Comparison of ENCODE assay signal across 28 cellular contexts in the genomic region with DNA sequence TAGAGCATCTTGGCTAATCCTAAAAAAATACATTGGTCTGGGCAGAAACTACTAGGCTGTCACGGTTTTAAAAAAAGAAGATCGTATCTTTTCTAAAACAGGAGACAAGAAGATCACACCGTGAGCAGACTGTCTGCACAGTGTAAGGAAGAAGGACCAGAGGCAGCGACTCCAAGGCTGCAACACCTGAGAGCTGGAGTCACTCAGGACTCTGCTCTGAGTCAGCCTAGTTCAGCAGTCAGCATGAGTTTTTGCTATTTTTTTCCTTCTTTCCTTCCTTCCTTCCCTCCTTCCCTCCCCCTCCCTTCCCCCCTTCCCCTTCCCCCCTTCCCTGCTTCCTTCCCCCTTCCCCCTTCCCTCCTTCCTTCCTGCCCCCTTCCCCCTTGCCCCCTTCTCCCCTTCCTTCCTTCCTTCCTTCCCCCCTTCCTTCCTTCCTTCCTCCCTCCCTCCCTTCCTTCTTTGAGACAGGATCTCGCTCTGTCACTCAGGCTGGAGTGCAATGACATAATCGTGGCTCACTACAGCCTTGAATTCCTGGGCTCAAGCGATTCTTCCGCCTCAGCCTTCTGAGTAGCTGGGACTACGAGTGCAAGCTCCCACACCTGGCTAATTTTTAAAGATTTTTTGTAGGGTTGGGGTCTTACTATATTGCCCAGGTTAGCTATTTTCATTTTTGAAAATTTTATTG. TPM values are rescaled to one million over a fixed set of nuclear protein-coding genes. Genes with fewer than 3 reads are reported as not detected.
DNase-seq lines count a peak whose midpoint lies in the region; ATAC-seq, FAIRE-seq and TF ChIP-seq lines count a peak whose summit lies in the region.
"Had no signal": no experiment of that assay in that cellular context is flagged by ENCODE, and none has a peak within 500 bp of the region (broad histone marks: within the 10 kb centered on the region; RNA-seq: fewer than 3 reads in every experiment).

No MANE protein-coding gene starts in this region.

- no peaks in the 10 kb centered on the region for H3K27me3 ChIP-seq in osteoblast (ENCODE audit: insufficient read depth, low read length)
- H3K27me3 ChIP-seq: BLaER1 treated with 17β-estradiol and CSF1 and Interleukin-3, amounts not matched to agents 10 nM and 100 nM; cardiac muscle cell; tibial artery had no signal

- no peak for TF ChIP-seq RAD21 in A549 (conservative IDR thresholded peaks at IDR 0.05 in 1 of 2, IDR thresholded peaks at IDR 0.05 in 1 of 2)

- FAIRE-seq in A549 (lab: Jason Lieb, UNC) = no peak

- no peak for TF ChIP-seq POLR2A in A549 (IDR thresholded peaks at IDR 0.05; ENCODE audit: low read length)

- no peak overlapping the region for H2AFZ ChIP-seq in osteoblast (ENCODE audit: low read length)

- peak; percentile 65 to 67; a peak in 5 of 6 replicates for ATAC-seq in A549
- peak; percentile 44 for ATAC-seq in SK-N-SH treated with all-trans-retinoic acid at 6 μM for 48 hours
- ATAC-seq: naive thymus-derived CD4-positive, alpha-beta T cell; T-cell had no signal

- TF ChIP-seq CTCF in A549 (IDR thresholded peaks at IDR 0.05) (no peak), osteoblast (IDR thresholded peaks at IDR 0.05; ENCODE audit: extremely low read depth, low read depth, low read length) (no peak)

- peaks cover 62% of the 10 kb centered on the region for H3K36me3 ChIP-seq in osteoblast (ENCODE audit: insufficient read depth, low read length)

- POLR2A ChIA-PET in A549 (lab: Yijun Ruan, JAX) = interaction anchor here (0.9 to 1.2 kb wide), 2 partner anchors 25 to 50 kb away, joined by 3 to 5 read pairs; a partner anchor contains a TSS

- H3K4me3 ChIP-seq in A549 (no peak overlapping the region), osteoblast (ENCODE audit: insufficient read depth, low read length) (no peak overlapping the region)
- H3K4me3 ChIP-seq: BLaER1 treated with 17β-estradiol and CSF1 and Interleukin-3, amounts not matched to agents 10 nM and 100 nM; cardiac muscle cell; HAP-1; tibial artery had no signal

- H3K27ac ChIP-seq in A549 = peak overlapping the region; percentile 19 to 77; a peak in 4 of 6 replicates
- no peak overlapping the region for H3K27ac ChIP-seq in osteoblast (ENCODE audit: low read depth, low read length)
- H3K27ac ChIP-seq: cardiac muscle cell, KMS-11, tibial artery had no signal

- H3K4me2 ChIP-seq in A549 = peak overlapping the region; percentile 10; the same call in 2 of the 3 replicates
- no peak overlapping the region for H3K4me2 ChIP-seq in osteoblast (ENCODE audit: insufficient read depth, low read length)
- H3K4me2 ChIP-seq: KMS-11 had no signal

- H3K4me1 ChIP-seq in A549 (peaks cover 65% of the 10 kb centered on the region), osteoblast (ENCODE audit: insufficient read depth, low read length) (peaks cover 29% of the 10 kb centered on the region)
- H3K4me1 ChIP-seq: Caco-2, HAP-1 had no signal

- peaks cover 31% of the 10 kb centered on the region for H4K20me1 ChIP-seq in osteoblast (ENCODE audit: insufficient read depth, low read length)

- no peaks in the 10 kb centered on the region for H3K9me3 ChIP-seq in A549
- H3K9me3 ChIP-seq in osteoblast (ENCODE audit: low read depth, low read length) = no peaks in the 10 kb centered on the region
- H3K9me3 ChIP-seq: Caco-2, HAP-1, tibial artery had no signal

- DNase-seq in A549 (ENCODE audit: low read depth in 1 of 2, low spot score in 1 of 2) = no peak
- peak; percentile 56 for DNase-seq in HK-2 (ENCODE audit: unreplicated experiment)
- DNase-seq in kidney tubule cell (ENCODE audit: low spot score) = peak; percentile 68
- no peak for DNase-seq in osteoblast (ENCODE audit: insufficient read length, low spot score, missing footprints)
- DNase-seq in NK-92 (lab: John Stamatoyannopoulos, UW; ENCODE audit: unreplicated experiment) = no peak
- no peak for DNase-seq in stimulated activated CD8-positive, alpha-beta memory T cell treated with anti-CD3 and anti-CD28 coated beads, Interleukin-4, amount 100 ng/mL, for 48 hours
- no peak for DNase-seq in iPS-NIHi7 (ENCODE audit: extremely low spot score)
- DNase-seq: activated CD4-positive, alpha-beta T cell treated with anti-CD3 and anti-CD28 coated beads, Interleukin-2, amount 50 U/mL, for 48 hours; activated naive CD4-positive, alpha-beta T cell treated with anti-CD3 and anti-CD28 coated beads for 36 hours; amniotic stem cell; Caco-2; cortex of kidney; GF-D8; midbrain; naive thymus-derived CD4-positive, alpha-beta T cell; NCI-H1436; NCI-H2081 treated with DMSO at 0.1 percent for 48 hours; NCI-H226; NCI-H748 treated with DMSO at 0.1 percent for 48 hours; nucleus accumbens; SIG-M5; T-cell; tibial artery had no signal

- TF ChIP-seq EP300 in A549 (IDR thresholded peaks at IDR 0.05) = no peak

- peaks cover 38% of the 10 kb centered on the region for H3K79me2 ChIP-seq in osteoblast (ENCODE audit: insufficient read depth, low read length)

- 41% methylated on average over 9 of the region's 9 CpGs for WGBS in A549 (ENCODE audit: missing lambda C conversion rate)

- CTCF ChIA-PET in A549 (lab: Yijun Ruan, JAX) = interaction anchor here (0.9 to 3.2 kb wide), 7 partner anchors 11 to 469 kb away, joined by 3 to 21 read pairs (median 7); no protein-coding TSS in a partner anchor

TF ChIP-seq in A549, 52 proteins besides CTCF, POLR2A, EP300 and RAD21:
- TF ChIP-seq HOXB5 (CRISPR knock-in tag; IDR thresholded peaks at IDR 0.05) = no peak

TF ChIP-seq in SK-N-SH treated with all-trans-retinoic acid at 6 μM for 48 hours, 23 proteins besides CTCF, POLR2A, EP300 and RAD21 (continues in another document):
- TF ChIP-seq, protein P1, sequence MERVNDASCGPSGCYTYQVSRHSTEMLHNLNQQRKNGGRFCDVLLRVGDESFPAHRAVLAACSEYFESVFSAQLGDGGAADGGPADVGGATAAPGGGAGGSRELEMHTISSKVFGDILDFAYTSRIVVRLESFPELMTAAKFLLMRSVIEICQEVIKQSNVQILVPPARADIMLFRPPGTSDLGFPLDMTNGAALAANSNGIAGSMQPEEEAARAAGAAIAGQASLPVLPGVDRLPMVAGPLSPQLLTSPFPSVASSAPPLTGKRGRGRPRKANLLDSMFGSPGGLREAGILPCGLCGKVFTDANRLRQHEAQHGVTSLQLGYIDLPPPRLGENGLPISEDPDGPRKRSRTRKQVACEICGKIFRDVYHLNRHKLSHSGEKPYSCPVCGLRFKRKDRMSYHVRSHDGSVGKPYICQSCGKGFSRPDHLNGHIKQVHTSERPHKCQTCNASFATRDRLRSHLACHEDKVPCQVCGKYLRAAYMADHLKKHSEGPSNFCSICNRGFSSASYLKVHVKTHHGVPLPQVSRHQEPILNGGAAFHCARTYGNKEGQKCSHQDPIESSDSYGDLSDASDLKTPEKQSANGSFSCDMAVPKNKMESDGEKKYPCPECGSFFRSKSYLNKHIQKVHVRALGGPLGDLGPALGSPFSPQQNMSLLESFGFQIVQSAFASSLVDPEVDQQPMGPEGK (CRISPR knock-in tag; IDR thresholded peaks at IDR 0.05; ENCODE audit: borderline replicate concordance) = no peak
- TF ChIP-seq TOX (CRISPR knock-in tag; IDR thresholded peaks at IDR 0.05; ENCODE audit: borderline replicate concordance) (no peak), ZFP30 (CRISPR knock-in tag; IDR thresholded peaks at IDR 0.05) (no peak), BACH2 (CRISPR knock-in tag; IDR thresholded peaks at IDR 0.05; ENCODE audit: borderline replicate concordance) (no peak)
- TF ChIP-seq, protein P2, sequence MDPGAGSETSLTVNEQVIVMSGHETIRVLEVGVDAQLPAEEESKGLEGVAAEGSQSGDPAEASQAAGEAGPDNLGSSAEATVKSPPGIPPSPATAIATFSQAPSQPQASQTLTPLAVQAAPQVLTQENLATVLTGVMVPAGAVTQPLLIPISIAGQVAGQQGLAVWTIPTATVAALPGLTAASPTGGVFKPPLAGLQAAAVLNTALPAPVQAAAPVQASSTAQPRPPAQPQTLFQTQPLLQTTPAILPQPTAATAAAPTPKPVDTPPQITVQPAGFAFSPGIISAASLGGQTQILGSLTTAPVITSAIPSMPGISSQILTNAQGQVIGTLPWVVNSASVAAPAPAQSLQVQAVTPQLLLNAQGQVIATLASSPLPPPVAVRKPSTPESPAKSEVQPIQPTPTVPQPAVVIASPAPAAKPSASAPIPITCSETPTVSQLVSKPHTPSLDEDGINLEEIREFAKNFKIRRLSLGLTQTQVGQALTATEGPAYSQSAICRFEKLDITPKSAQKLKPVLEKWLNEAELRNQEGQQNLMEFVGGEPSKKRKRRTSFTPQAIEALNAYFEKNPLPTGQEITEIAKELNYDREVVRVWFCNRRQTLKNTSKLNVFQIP (CRISPR knock-in tag; IDR thresholded peaks at IDR 0.05; ENCODE audit: borderline replicate concordance, low read depth) = no peak
- TF ChIP-seq, protein P3, sequence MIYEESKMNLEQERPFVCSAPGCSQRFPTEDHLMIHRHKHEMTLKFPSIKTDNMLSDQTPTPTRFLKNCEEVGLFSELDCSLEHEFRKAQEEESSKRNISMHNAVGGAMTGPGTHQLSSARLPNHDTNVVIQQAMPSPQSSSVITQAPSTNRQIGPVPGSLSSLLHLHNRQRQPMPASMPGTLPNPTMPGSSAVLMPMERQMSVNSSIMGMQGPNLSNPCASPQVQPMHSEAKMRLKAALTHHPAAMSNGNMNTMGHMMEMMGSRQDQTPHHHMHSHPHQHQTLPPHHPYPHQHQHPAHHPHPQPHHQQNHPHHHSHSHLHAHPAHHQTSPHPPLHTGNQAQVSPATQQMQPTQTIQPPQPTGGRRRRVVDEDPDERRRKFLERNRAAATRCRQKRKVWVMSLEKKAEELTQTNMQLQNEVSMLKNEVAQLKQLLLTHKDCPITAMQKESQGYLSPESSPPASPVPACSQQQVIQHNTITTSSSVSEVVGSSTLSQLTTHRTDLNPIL (CRISPR knock-in tag; IDR thresholded peaks at IDR 0.05; ENCODE audit: low read depth) = no peak

RNA-seq across cellular contexts. Expression of a gene that starts 24.4 kb away (rescaled TPM):
- polyA plus RNA-seq in A549 (2011; rRNA removed) = 10.7 and 18.3 TPM in 2 replicates
- polyA plus RNA-seq in A549 (2012; cell fraction: cytosol; rRNA removed) = 19.0 and 26.0 TPM in 2 replicates
- polyA plus RNA-seq in A549 (2012; cell fraction: nucleus; rRNA removed) = 43.7 and 44.6 TPM in 2 replicates
- polyA plus RNA-seq in A549 (2017; fragmentation: RNase III; extraction: RNeasy Plus Mini Kit Qiagen cat#74134 plus additional on column Dnase treatment) = 50.0 to 58.4 TPM (median 57.4 TPM) in 3 replicates
- 11.6 TPM in 2 replicates for polyA minus RNA-seq in A549 (2011; rRNA and poly(A)+ RNA removed)
- 12.7 TPM in 2 replicates for total RNA-seq in osteoblast

RNA-seq across cellular contexts. Expression of a gene that starts 50.2 kb away (rescaled TPM):
- 7.7 and 8.3 TPM in 2 replicates for polyA plus RNA-seq in A549 (2011; rRNA removed)
- 2.8 and 3.2 TPM in 2 replicates for polyA plus RNA-seq in A549 (2012; cell fraction: cytosol; rRNA removed)
- polyA plus RNA-seq in A549 (2012; cell fraction: nucleus; rRNA removed) = 2.4 and 4.2 TPM in 2 replicates
- polyA plus RNA-seq in A549 (2017; fragmentation: RNase III; extraction: RNeasy Plus Mini Kit Qiagen cat#74134 plus additional on column Dnase treatment) = 5.6 to 6.2 TPM (median 5.6 TPM) in 3 replicates
- polyA minus RNA-seq in A549 (2011; rRNA and poly(A)+ RNA removed) = 5.5 and 9.3 TPM in 2 replicates
- 10.9 and 11.2 TPM in 2 replicates for total RNA-seq in osteoblast

Comparison
In these comparisons a context has a peak if more than half of its experiments do, and no peak if none do; other contexts are left out.
1. DNase-seq: peak in HK-2 (single experiment) and kidney tubule cell (single experiment); none in A549 (0 of 2), osteoblast (single experiment), NK-92 (single experiment), stimulated activated CD8-positive, alpha-beta memory T cell treated with anti-CD3 and anti-CD28 coated beads, Interleukin-4, amount 100 ng/mL, for 48 hours (single experiment) and iPS-NIHi7 (single experiment).